ENCODE assay signal across 20 cellular contexts in the genomic region with DNA sequence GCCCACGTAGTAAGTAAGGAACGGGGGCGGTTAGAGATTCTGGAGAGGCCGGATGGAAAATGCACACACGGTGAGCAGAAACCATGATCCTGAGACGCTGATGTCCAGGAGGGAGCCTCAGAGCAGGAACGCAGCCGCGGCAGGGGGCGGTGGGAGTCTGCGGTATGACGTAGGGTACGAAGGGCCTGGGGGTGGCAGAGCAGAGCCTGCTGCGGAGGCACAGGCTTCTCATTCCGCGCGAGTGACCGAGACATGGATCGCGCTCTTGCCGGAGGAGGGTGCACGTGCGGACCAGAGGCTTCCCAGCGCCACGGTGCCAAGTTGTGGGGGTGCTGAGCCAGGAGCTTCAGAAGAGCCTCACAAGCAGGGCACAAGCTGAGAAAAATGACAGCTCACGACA.
DNase-seq lines count a peak whose midpoint lies in the region; ATAC-seq and TF ChIP-seq lines count a peak whose summit lies in the region.
"Had no signal": no experiment of that assay in that cellular context is flagged by ENCODE, and none has a peak within 500 bp of the region (broad histone marks: within the 10 kb centered on the region; RNA-seq: fewer than 3 reads in every experiment).

No MANE protein-coding gene starts in this region.

- WGBS in neuronal stem cell (ENCODE audit: extremely low coverage in 2 of 2, insufficient read length in 2 of 2, insufficient replicate concordance in 1 of 2), 2 donors: no CpG with 5 or more reads among the region's 26 CpGs

- no peak overlapping the region for H3K9ac ChIP-seq in neuronal stem cell (ENCODE audit: low read depth, low read length, poor library complexity)
- H3K9ac ChIP-seq: BLaER1 had no signal

- H2BK15ac ChIP-seq in neuronal stem cell (ENCODE audit: low read length): peak overlapping the region; percentile 72

- H3K36me3 Mint-ChIP-seq in WTC11 (no peaks in the 10 kb centered on the region), glutamatergic neuron (ENCODE audit: unreplicated experiment) (no peaks in the 10 kb centered on the region)
- no peaks in the 10 kb centered on the region for H3K36me3 Mint-ChIP-seq in stimulated activated effector memory CD8-positive, alpha-beta T cell treated with anti-CD3 and anti-CD28 coated beads, Interleukin-12 subunit alpha, Interleukin-12 subunit beta, amount 100 ng/mL, for 72 hours
- H3K36me3 Mint-ChIP-seq: CD4-positive, alpha-beta memory T cell had no signal

- peaks cover 8% of the 10 kb centered on the region for H3K4me1 Mint-ChIP-seq in WTC11
- H3K4me1 Mint-ChIP-seq in glutamatergic neuron (ENCODE audit: low read depth, unreplicated experiment): no peaks in the 10 kb centered on the region
- no peaks in the 10 kb centered on the region for H3K4me1 Mint-ChIP-seq in stimulated activated effector memory CD8-positive, alpha-beta T cell treated with anti-CD3 and anti-CD28 coated beads, Interleukin-12 subunit alpha, Interleukin-12 subunit beta, amount 100 ng/mL, for 72 hours
- H3K4me1 Mint-ChIP-seq: CD4-positive, alpha-beta memory T cell had no signal

- peaks cover 8% of the 10 kb centered on the region for H3K27me3 Mint-ChIP-seq in WTC11 (ENCODE audit: low read depth)
- H3K27me3 Mint-ChIP-seq in glutamatergic neuron (ENCODE audit: unreplicated experiment): peaks cover 4% of the 10 kb centered on the region

- POLR2A ChIA-PET in WTC11 (lab: Charles Lee): no interaction called here

- H2AK5ac ChIP-seq in neuronal stem cell (ENCODE audit: low read depth, low read length): no peak overlapping the region

- no peak overlapping the region for H2AFZ ChIP-seq in neuronal stem cell (ENCODE audit: low read length)

- H3K9me3 Mint-ChIP-seq in WTC11 (no peaks in the 10 kb centered on the region), glutamatergic neuron (ENCODE audit: unreplicated experiment) (peaks cover 2% of the 10 kb centered on the region)
- H3K9me3 Mint-ChIP-seq in stimulated activated effector memory CD8-positive, alpha-beta T cell treated with anti-CD3 and anti-CD28 coated beads, Interleukin-12 subunit alpha, Interleukin-12 subunit beta, amount 100 ng/mL, for 72 hours: no peaks in the 10 kb centered on the region

- peak overlapping the region; percentile 92 for H3K18ac ChIP-seq in neuronal stem cell (ENCODE audit: low read length)

- H3K4me2 ChIP-seq in neuronal stem cell (ENCODE audit: insufficient read depth, low read length, poor library complexity, severe bottlenecking): peak overlapping the region; percentile 35
- H3K4me2 ChIP-seq: A549, BLaER1 had no signal

- H3K4me3 ChIP-seq in neuronal stem cell (ENCODE audit: low read length in 2 of 2): peak overlapping the region in 1 of 2 donors; percentile 33
- H3K4me3 ChIP-seq: A549, BLaER1 had no signal

- TF ChIP-seq CTCF in WTC11 (IDR thresholded peaks at IDR 0.05): no peak
- no peak for TF ChIP-seq CTCF in glutamatergic neuron (IDR thresholded peaks at IDR 0.05; ENCODE audit: partially characterized antibody, unreplicated experiment)

- H3K36me3 ChIP-seq in neuronal stem cell (replicated peaks in 1 of 2; ENCODE audit: control insufficient read depth in 2 of 2, insufficient read depth in 2 of 2, low read length in 2 of 2): no peaks in the 10 kb centered on the region
- H3K36me3 ChIP-seq: BLaER1 had no signal

- DNase-seq in G401 (ENCODE audit: low spot score) (peak; percentile 77), WTC11 (ENCODE audit: low spot score) (peak; percentile 27), glutamatergic neuron (peak; percentile 27), neuronal stem cell (ENCODE audit: low spot score) (no peak), amniotic stem cell (lab: John Stamatoyannopoulos, UW) (no peak)
- DNase-seq in stimulated activated effector memory CD8-positive, alpha-beta T cell treated with anti-CD3 and anti-CD28 coated beads, Interleukin-12 subunit alpha, Interleukin-12 subunit beta, amount 100 ng/mL, for 72 hours (ENCODE audit: low spot score in 2 of 2): no peak
- DNase-seq: CD4-positive, alpha-beta memory T cell; DMS53; EL; HCEC 1CT; NCI-H1092 treated with DMSO at 0.1 percent for 48 hours; NCI-H146; NCI-H2081; NCI-H2171 treated with DMSO at 0.1 percent for 48 hours; NCI-H446; NCI-H526 treated with DMSO at 0.1 percent for 48 hours; Right ventricle myocardium superior had no signal

- CTCF ChIA-PET in WTC11 (lab: Charles Lee): no interaction called here

- peak overlapping the region; percentile 10 for H3K23ac ChIP-seq in neuronal stem cell (ENCODE audit: low read depth, low read length, poor library complexity)

- no peaks in the 10 kb centered on the region for H3K79me1 ChIP-seq in neuronal stem cell (ENCODE audit: low read depth, low read length)

- no peak overlapping the region for H4K91ac ChIP-seq in neuronal stem cell (ENCODE audit: low read depth, low read length, poor library complexity)

- ATAC-seq in WTC11 (peak; percentile 58), GM21515 (IDR thresholded peaks at IDR 0.05; ENCODE audit: unreplicated experiment) (no peak)
- no peak for ATAC-seq in stimulated activated effector memory CD8-positive, alpha-beta T cell treated with anti-CD3 and anti-CD28 coated beads, Interleukin-12 subunit alpha, Interleukin-12 subunit beta, amount 100 ng/mL, for 72 hours
- ATAC-seq: A549 had no signal

- H4K8ac ChIP-seq in neuronal stem cell (ENCODE audit: low read depth, low read length): no peak overlapping the region

- H2BK12ac ChIP-seq in neuronal stem cell (ENCODE audit: low read length): no peak overlapping the region

- peak overlapping the region; percentile 39 for H2BK120ac ChIP-seq in neuronal stem cell (ENCODE audit: low read depth, low read length)

- no peak overlapping the region for H3K27ac Mint-ChIP-seq in WTC11
- no peak overlapping the region for H3K27ac Mint-ChIP-seq in glutamatergic neuron (ENCODE audit: unreplicated experiment)
- no peak overlapping the region for H3K27ac Mint-ChIP-seq in stimulated activated effector memory CD8-positive, alpha-beta T cell treated with anti-CD3 and anti-CD28 coated beads, Interleukin-12 subunit alpha, Interleukin-12 subunit beta, amount 100 ng/mL, for 72 hours
- H3K27ac Mint-ChIP-seq: CD4-positive, alpha-beta memory T cell had no signal

- no peaks in the 10 kb centered on the region for H3K4me1 ChIP-seq in neuronal stem cell (ENCODE audit: control insufficient read depth in 2 of 2, insufficient read depth in 1 of 2, low read depth in 1 of 2, low read length in 2 of 2)
- H3K4me1 ChIP-seq: A549, BLaER1 had no signal

- H3K9me3 ChIP-seq in neuronal stem cell (replicated peaks in 1 of 2; ENCODE audit: control insufficient read depth in 2 of 2, insufficient read depth in 1 of 2, low read depth in 1 of 2, low read length in 2 of 2): no peaks in the 10 kb centered on the region
- H3K9me3 ChIP-seq: A549, BLaER1 had no signal

- peaks cover 0 to 5% (median 0%) of the 10 kb centered on the region in 3 experiments for H3K27me3 ChIP-seq in neuronal stem cell (ENCODE audit: control insufficient read depth in 3 of 3, insufficient read depth in 3 of 3, low read depth in 1 of 3, low read length in 3 of 3)
- H3K27me3 ChIP-seq: BLaER1 had no signal

- H2BK5ac ChIP-seq in neuronal stem cell (ENCODE audit: low read length): no peak overlapping the region

- H3K14ac ChIP-seq in neuronal stem cell (ENCODE audit: low read length): no peak overlapping the region

- in situ Hi-C loops in G401 (cut with HindIII; ENCODE audit: low sequenced_read_pairs): no loop called here

- peak overlapping the region; percentile 56 for H3K4me3 Mint-ChIP-seq in WTC11
- no peak overlapping the region for H3K4me3 Mint-ChIP-seq in glutamatergic neuron (ENCODE audit: unreplicated experiment)
- H3K4me3 Mint-ChIP-seq in stimulated activated effector memory CD8-positive, alpha-beta T cell treated with anti-CD3 and anti-CD28 coated beads, Interleukin-12 subunit alpha, Interleukin-12 subunit beta, amount 100 ng/mL, for 72 hours: no peak overlapping the region
- H3K4me3 Mint-ChIP-seq: CD4-positive, alpha-beta memory T cell had no signal

- H3K4ac ChIP-seq in neuronal stem cell (ENCODE audit: low read length): no peak overlapping the region

- no peak overlapping the region for H3K27ac ChIP-seq in neuronal stem cell (replicated peaks; ENCODE audit: low read length)
- H3K27ac ChIP-seq: A549, BLaER1 had no signal

TF ChIP-seq in WTC11, 78 proteins besides CTCF, POLR2A, EP300 and RAD21 (continues in another document):
- no peak for TF ChIP-seq SP1 (CRISPR knock-in tag; conservative IDR thresholded peaks at IDR 0.05)
- TF ChIP-seq, protein P1, sequence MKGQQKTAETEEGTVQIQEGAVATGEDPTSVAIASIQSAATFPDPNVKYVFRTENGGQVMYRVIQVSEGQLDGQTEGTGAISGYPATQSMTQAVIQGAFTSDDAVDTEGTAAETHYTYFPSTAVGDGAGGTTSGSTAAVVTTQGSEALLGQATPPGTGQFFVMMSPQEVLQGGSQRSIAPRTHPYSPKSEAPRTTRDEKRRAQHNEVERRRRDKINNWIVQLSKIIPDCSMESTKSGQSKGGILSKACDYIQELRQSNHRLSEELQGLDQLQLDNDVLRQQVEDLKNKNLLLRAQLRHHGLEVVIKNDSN (CRISPR knock-in tag; IDR thresholded peaks at IDR 0.05): no peak
- TF ChIP-seq, protein P2, sequence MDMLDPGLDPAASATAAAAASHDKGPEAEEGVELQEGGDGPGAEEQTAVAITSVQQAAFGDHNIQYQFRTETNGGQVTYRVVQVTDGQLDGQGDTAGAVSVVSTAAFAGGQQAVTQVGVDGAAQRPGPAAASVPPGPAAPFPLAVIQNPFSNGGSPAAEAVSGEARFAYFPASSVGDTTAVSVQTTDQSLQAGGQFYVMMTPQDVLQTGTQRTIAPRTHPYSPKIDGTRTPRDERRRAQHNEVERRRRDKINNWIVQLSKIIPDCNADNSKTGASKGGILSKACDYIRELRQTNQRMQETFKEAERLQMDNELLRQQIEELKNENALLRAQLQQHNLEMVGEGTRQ (CRISPR knock-in tag; IDR thresholded peaks at IDR 0.05): no peak
- no peak for TF ChIP-seq CBFB (CRISPR knock-in tag; IDR thresholded peaks at IDR 0.05; ENCODE audit: low read depth)
- TF ChIP-seq NR3C1 (CRISPR knock-in tag; conservative IDR thresholded peaks at IDR 0.05; ENCODE audit: low read depth): no peak
- TF ChIP-seq EMX1 (CRISPR knock-in tag; IDR thresholded peaks at IDR 0.05): no peak
- TF ChIP-seq NR2C2 (CRISPR knock-in tag; IDR thresholded peaks at IDR 0.05): no peak
- TF ChIP-seq, protein P3, sequence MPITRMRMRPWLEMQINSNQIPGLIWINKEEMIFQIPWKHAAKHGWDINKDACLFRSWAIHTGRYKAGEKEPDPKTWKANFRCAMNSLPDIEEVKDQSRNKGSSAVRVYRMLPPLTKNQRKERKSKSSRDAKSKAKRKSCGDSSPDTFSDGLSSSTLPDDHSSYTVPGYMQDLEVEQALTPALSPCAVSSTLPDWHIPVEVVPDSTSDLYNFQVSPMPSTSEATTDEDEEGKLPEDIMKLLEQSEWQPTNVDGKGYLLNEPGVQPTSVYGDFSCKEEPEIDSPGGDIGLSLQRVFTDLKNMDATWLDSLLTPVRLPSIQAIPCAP (CRISPR knock-in tag; IDR thresholded peaks at IDR 0.05): no peak

Comparison
In these comparisons a context has a peak if more than half of its experiments do, and no peak if none do; other contexts are left out.
1. DNase-seq: peak in G401 (single experiment), WTC11 (single experiment) and glutamatergic neuron (single experiment); none in neuronal stem cell (single experiment), amniotic stem cell (single experiment) and stimulated activated effector memory CD8-positive, alpha-beta T cell treated with anti-CD3 and anti-CD28 coated beads, Interleukin-12 subunit alpha, Interleukin-12 subunit beta, amount 100 ng/mL, for 72 hours (0 of 2).